Comparison of ENCODE assay signal across 17 cellular contexts in the genomic region with DNA sequence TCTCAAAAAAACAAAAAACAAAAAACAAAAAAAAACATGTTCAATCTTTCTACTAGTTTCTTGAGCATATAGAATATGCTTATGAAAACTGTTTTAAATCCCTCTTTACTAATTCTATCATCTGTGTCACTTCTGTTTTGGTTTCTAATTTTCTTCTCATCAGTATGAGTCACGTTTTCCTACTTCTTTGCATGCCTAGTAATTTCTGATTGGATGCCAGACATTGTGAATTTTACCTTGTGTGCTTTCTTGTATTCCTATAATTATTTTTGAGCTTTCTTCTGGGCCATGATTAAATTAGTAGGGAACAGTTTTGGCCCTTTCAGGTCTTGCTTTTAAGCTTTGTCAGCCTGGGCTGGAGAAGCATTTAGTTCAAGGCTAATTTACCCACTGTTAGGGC.
"Had no signal": no experiment of that assay in that cellular context is flagged by ENCODE, and none has a peak within 500 bp of the region (broad histone marks: within the 10 kb centered on the region; RNA-seq: fewer than 3 reads in every experiment).

No MANE protein-coding gene starts in this region.

- H3K9me3 ChIP-seq: gastrocnemius medialis had no signal

- H3K27ac ChIP-seq: gastrocnemius medialis, spleen had no signal

- H3K27ac Mint-ChIP-seq: activated B cell treated with CpG ODN at 0.5 μM for 24 hours; activated CD8-positive, alpha-beta T cell treated with anti-CD3 and anti-CD28 coated beads for 36 hours; effector memory CD8-positive, alpha-beta T cell; immature natural killer cell; nephron progenitor cell; stimulated activated memory B cell treated with anti-CD40 and anti-IgM and Interleukin-4, amounts not matched to agents 10 μg/mL and 1 μg/mL and 100 μg/mL, for 72 hours had no signal

- H3K4me3 ChIP-seq: gastrocnemius medialis, heart right ventricle, spleen had no signal

- H3K9me3 Mint-ChIP-seq: immature natural killer cell had no signal

- H3K27me3 ChIP-seq: gastrocnemius medialis, heart right ventricle, spleen had no signal

- H3K36me3 ChIP-seq: gastrocnemius medialis, spleen had no signal

- H3K4me3 Mint-ChIP-seq: activated B cell treated with CpG ODN at 0.5 μM for 24 hours; activated CD8-positive, alpha-beta T cell treated with anti-CD3 and anti-CD28 coated beads for 36 hours; activated T-cell treated with anti-CD3 and anti-CD28 coated beads, Interleukin-2, amount 50 U/mL, for 4 hours; brain; effector memory CD8-positive, alpha-beta T cell; immature natural killer cell; nephron progenitor cell; stimulated activated memory B cell treated with anti-CD40 and anti-IgM and Interleukin-4, amounts not matched to agents 10 μg/mL and 1 μg/mL and 100 μg/mL, for 72 hours had no signal

- DNase-seq: activated B cell treated with CpG ODN at 0.5 μM for 24 hours; activated CD4-positive, alpha-beta T cell treated with anti-CD3 and anti-CD28 coated beads for 48 hours; activated CD8-positive, alpha-beta T cell treated with anti-CD3 and anti-CD28 coated beads for 36 hours; activated effector memory CD4-positive, alpha-beta T cell treated with Interleukin-2 at 50 U/mL for 16 hours; activated T-cell treated with anti-CD3 and anti-CD28 coated beads, Interleukin-2, amount 50 U/mL, for 4 hours; effector memory CD8-positive, alpha-beta T cell; gastrocnemius medialis; immature natural killer cell; left ventricle myocardium superior; nephron progenitor cell; occipital lobe; retina; spleen; stimulated activated CD4-positive, alpha-beta T cell treated with anti-CD3 and anti-CD28 coated beads, Interleukin-4, amount 100 ng/mL, for 4 hours had no signal

- H3K27me3 Mint-ChIP-seq: activated B cell treated with CpG ODN at 0.5 μM for 24 hours; activated CD8-positive, alpha-beta T cell treated with anti-CD3 and anti-CD28 coated beads for 36 hours; brain; effector memory CD8-positive, alpha-beta T cell; stimulated activated memory B cell treated with anti-CD40 and anti-IgM and Interleukin-4, amounts not matched to agents 10 μg/mL and 1 μg/mL and 100 μg/mL, for 72 hours had no signal
